23 cellular contexts compared by ENCODE assay signal in the genomic region with DNA sequence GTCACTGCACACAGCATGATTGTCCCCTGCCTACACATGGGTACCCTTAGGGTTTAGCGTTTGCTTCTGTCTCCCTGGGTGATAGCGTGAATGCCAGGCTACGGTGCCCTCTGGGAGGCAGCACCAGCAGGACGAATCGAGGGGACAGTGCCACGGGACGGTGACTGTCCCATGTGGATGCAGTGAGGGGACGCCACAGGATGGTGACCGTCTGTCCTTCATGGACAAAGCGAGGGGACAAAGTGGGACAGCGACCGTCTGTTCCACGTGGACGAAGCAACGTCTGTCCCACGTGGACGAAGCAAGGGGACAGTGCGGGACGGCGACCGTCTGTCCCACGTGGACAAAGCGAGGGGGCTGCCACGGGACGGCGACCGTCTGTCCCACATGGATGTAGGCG.
"Had no signal": no experiment of that assay in that cellular context is flagged by ENCODE, and none has a peak within 500 bp of the region (broad histone marks: within the 10 kb centered on the region; RNA-seq: fewer than 3 reads in every experiment).

No MANE protein-coding gene starts in this region.

- H3K27me3 ChIP-seq: MG63, SJSA1 had no signal

- H3K36me3 ChIP-seq: MG63 had no signal

- DNase-seq: IMR-90, Karpas-422, KG1, MG63, NCI-H1092, NCI-H1105 treated with DMSO at 0.1 percent for 48 hours, NCI-H1417 treated with DMSO at 0.1 percent for 48 hours, NCI-H146, NCI-H1694 treated with DMSO at 0.1 percent for 48 hours, NCI-H1930, NCI-H2081, NCI-H2107, NCI-H2227 treated with DMSO at 0.1 percent for 48 hours, NCI-H524, NCI-H526 treated with DMSO at 0.1 percent for 48 hours, NCI-H748 treated with DMSO at 0.1 percent for 48 hours, PC-3, SIG-M5 had no signal

- H3K27ac ChIP-seq: RWPE1, SJSA1, SK-N-MC had no signal

- H3K9me3 ChIP-seq: MG63 had no signal

- H3K4me3 ChIP-seq: MG63, SJSA1, SK-N-MC had no signal

- ATAC-seq: HepG2, Panc1, PC-3 had no signal

- H3K4me1 ChIP-seq: SJSA1 had no signal
